Comparison of ENCODE assay signal across 9 cellular contexts in genomic region chr22:40050258-40050657, GRCh38. TPM values are rescaled to one million over a fixed set of nuclear protein-coding genes. Genes with fewer than 3 reads are reported as not detected.
DNase-seq lines count a peak whose midpoint lies in the region; ATAC-seq and TF ChIP-seq lines count a peak whose summit lies in the region.
"Had no signal": no experiment of that assay in that cellular context is flagged by ENCODE, and none has a peak within 500 bp of the region (broad histone marks: within the 10 kb centered on the region; RNA-seq: fewer than 3 reads in every experiment).

No MANE protein-coding gene starts in this region.

- DNase-seq in CD4-positive, alpha-beta memory T cell = no peak
- DNase-seq in GM19238 (ENCODE audit: insufficient read length, low spot score) = peak; percentile 65
- no peak for DNase-seq in T-cell
- DNase-seq in NCI-H526 (lab: John Stamatoyannopoulos, UW) = no peak
- no peak for DNase-seq in PC-9
- DNase-seq in body of pancreas = no peak
- no peak for DNase-seq in GM03348 (ENCODE audit: low spot score)
- DNase-seq: NCI-H1436 had no signal

- H3K79me2 ChIP-seq in PC-9 (ENCODE audit: low read depth) = peaks cover 92% of the 10 kb centered on the region

- no peak overlapping the region for H3K4me3 ChIP-seq in CD4-positive, alpha-beta memory T cell (ENCODE audit: low read length in 2 of 2)
- H3K4me3 ChIP-seq in PC-9 = no peak overlapping the region
- no peak overlapping the region for H3K4me3 ChIP-seq in body of pancreas

- BruUV-seq in PC-9 (replicated peaks; lab: Mats Ljungman, UMichigan) = no TSS peak

- peaks cover 83% of the 10 kb centered on the region for H3K4me1 ChIP-seq in CD4-positive, alpha-beta memory T cell (ENCODE audit: insufficient read depth, low read length)
- H3K4me1 ChIP-seq in PC-9 (replicated peaks; ENCODE audit: insufficient read depth) (peaks cover 15% of the 10 kb centered on the region), body of pancreas (peaks cover 18% of the 10 kb centered on the region)

- no peaks in the 10 kb centered on the region for H3K9me2 ChIP-seq in PC-9 (ENCODE audit: insufficient read depth)

- H3K9me3 ChIP-seq in CD4-positive, alpha-beta memory T cell (ENCODE audit: control insufficient read depth in 1 of 2, low read length in 2 of 2) = no peaks in the 10 kb centered on the region
- H3K9me3 ChIP-seq in PC-9 (ENCODE audit: insufficient read depth, low read depth) (no peaks in the 10 kb centered on the region), body of pancreas (no peaks in the 10 kb centered on the region)

- no peaks in the 10 kb centered on the region for H3K36me3 ChIP-seq in CD4-positive, alpha-beta memory T cell (ENCODE audit: insufficient read depth, low read length)
- H3K36me3 ChIP-seq in PC-9 (ENCODE audit: low read depth) (no peaks in the 10 kb centered on the region), body of pancreas (replicated peaks in 1 of 2; ENCODE audit: insufficient read depth in 1 of 2, low read depth in 2 of 2) (no peaks in the 10 kb centered on the region)

- CTCF ChIA-PET in CD4-positive, alpha-beta memory T cell (lab: Charles Lee; ENCODE audit: partially characterized antibody) = interaction anchor here (2.2 kb wide), 1 partner anchor 298 kb away, joined by 11 read pairs; no protein-coding TSS in a partner anchor
- CTCF ChIA-PET in T-cell (lab: Charles Lee) (no interaction called here), PC-9 (lab: Charles Lee) (no interaction called here)

- peaks cover 54 to 86% (median 71%) of the 10 kb centered on the region in 4 donors for H3K4me1 Mint-ChIP-seq in CD4-positive, alpha-beta memory T cell
- peaks cover 79 to 90% (median 83%) of the 10 kb centered on the region in 3 donors for H3K4me1 Mint-ChIP-seq in T-cell

- peak; percentile 77 for ATAC-seq in HG03066 (IDR thresholded peaks at IDR 0.05; ENCODE audit: low read depth, unreplicated experiment)
- ATAC-seq in T-cell (replicated peaks in 1 of 4) = no peak
- no peak for ATAC-seq in body of pancreas

- no peaks in the 10 kb centered on the region for H3K27me3 Mint-ChIP-seq in CD4-positive, alpha-beta memory T cell
- no peaks in the 10 kb centered on the region for H3K27me3 Mint-ChIP-seq in T-cell

- H3K27ac Mint-ChIP-seq in CD4-positive, alpha-beta memory T cell = peak overlapping the region in 5 of 7 donors; percentile 9 to 76 (median 61)
- H3K27ac Mint-ChIP-seq in T-cell = peak overlapping the region; percentile 54 to 79

- intact Hi-C loops in CD4-positive, alpha-beta memory T cell (cut with micrococcal nuclease) = no loop called here
- intact Hi-C loops in PC-9 (cut with micrococcal nuclease; ENCODE audit: unreplicated experiment) (no loop called here), body of pancreas (cut with DNase I) (loop anchor here (10.0 kb wide), 1 partner anchor 55 kb away; no protein-coding TSS in a partner anchor)

- H4K20me1 ChIP-seq in PC-9 (ENCODE audit: insufficient read depth) = peaks cover 69% of the 10 kb centered on the region

- peak overlapping the region in 7 of 8 donors; percentile 13 to 70 (median 47) for H3K4me3 Mint-ChIP-seq in CD4-positive, alpha-beta memory T cell
- peak overlapping the region in 2 of 3 donors; percentile 56 to 64 for H3K4me3 Mint-ChIP-seq in T-cell

- H3K4me2 ChIP-seq in PC-9 = no peak overlapping the region

- H3F3A ChIP-seq in PC-9 (ENCODE audit: insufficient read depth, low read depth) = peaks cover 21% of the 10 kb centered on the region; the same call in 1 of the 2 replicates

- POLR2A ChIA-PET in CD4-positive, alpha-beta memory T cell (lab: Charles Lee; ENCODE audit: partially characterized antibody) = no interaction called here
- POLR2A ChIA-PET in T-cell (lab: Charles Lee) (interaction anchor here (0.7 kb wide), 2 partner anchors 104 to 378 kb away, joined by 3 to 4 read pairs; no protein-coding TSS in a partner anchor), PC-9 (lab: Charles Lee; ENCODE audit: unreplicated experiment) (no interaction called here)

- H3K9me3 Mint-ChIP-seq in CD4-positive, alpha-beta memory T cell = no peaks in the 10 kb centered on the region
- no peaks in the 10 kb centered on the region for H3K9me3 Mint-ChIP-seq in T-cell

- TF ChIP-seq POLR2A in body of pancreas (IDR thresholded peaks at IDR 0.05) = no peak

- TF ChIP-seq CTCF in PC-9 (conservative IDR thresholded peaks at IDR 0.05) (no peak), body of pancreas (IDR thresholded peaks at IDR 0.05) (no peak)

- no peak overlapping the region for H3K27ac ChIP-seq in CD4-positive, alpha-beta memory T cell (ENCODE audit: low read depth, low read length)
- H3K27ac ChIP-seq in PC-9 (no peak overlapping the region), body of pancreas (no peak overlapping the region)

- H2AFZ ChIP-seq in PC-9 = no peak overlapping the region

- peaks cover 4 to 16% of the 10 kb centered on the region in 2 donors for H3K36me3 Mint-ChIP-seq in CD4-positive, alpha-beta memory T cell
- H3K36me3 Mint-ChIP-seq in T-cell = no peaks in the 10 kb centered on the region

- no peaks in the 10 kb centered on the region for H3K27me3 ChIP-seq in CD4-positive, alpha-beta memory T cell (ENCODE audit: insufficient read depth, low read length)
- H3K27me3 ChIP-seq in PC-9 (ENCODE audit: insufficient read depth, low read depth) (no peaks in the 10 kb centered on the region), body of pancreas (no peaks in the 10 kb centered on the region)

- 73 to 83% methylated on average over 3 of the region's 3 CpGs for WGBS in body of pancreas, 2 donors

RNA-seq across cellular contexts. Expression of gene FAM83F, which starts 55.5 kb away (rescaled TPM):
- total RNA-seq in CD4-positive, alpha-beta memory T cell = under 1 TPM in 1 of 2 experiments, not detected in 1; 0.29 TPM
- not detected for polyA plus RNA-seq in CD4-positive, alpha-beta memory T cell
- total RNA-seq in T-cell = 1 to 10 TPM in 2 of 5 donors, under 1 TPM in 3; 0.26 to 4.9 (median 0.79) TPM
- 8.1 and 9.1 TPM in 2 replicates for total RNA-seq in PC-9 (2021)
- total RNA-seq in body of pancreas = 1 to 10 TPM; 8.9 to 9.1 TPM

Comparison
In these comparisons a context has a peak if more than half of its experiments do, and no peak if none do; other contexts are left out.
1. POLR2A ChIA-PET loops: an anchor here in T-cell (0.7 kb wide); none called in CD4-positive, alpha-beta memory T cell and PC-9.